8 cellular contexts compared by ENCODE assay signal in the genomic region with DNA sequence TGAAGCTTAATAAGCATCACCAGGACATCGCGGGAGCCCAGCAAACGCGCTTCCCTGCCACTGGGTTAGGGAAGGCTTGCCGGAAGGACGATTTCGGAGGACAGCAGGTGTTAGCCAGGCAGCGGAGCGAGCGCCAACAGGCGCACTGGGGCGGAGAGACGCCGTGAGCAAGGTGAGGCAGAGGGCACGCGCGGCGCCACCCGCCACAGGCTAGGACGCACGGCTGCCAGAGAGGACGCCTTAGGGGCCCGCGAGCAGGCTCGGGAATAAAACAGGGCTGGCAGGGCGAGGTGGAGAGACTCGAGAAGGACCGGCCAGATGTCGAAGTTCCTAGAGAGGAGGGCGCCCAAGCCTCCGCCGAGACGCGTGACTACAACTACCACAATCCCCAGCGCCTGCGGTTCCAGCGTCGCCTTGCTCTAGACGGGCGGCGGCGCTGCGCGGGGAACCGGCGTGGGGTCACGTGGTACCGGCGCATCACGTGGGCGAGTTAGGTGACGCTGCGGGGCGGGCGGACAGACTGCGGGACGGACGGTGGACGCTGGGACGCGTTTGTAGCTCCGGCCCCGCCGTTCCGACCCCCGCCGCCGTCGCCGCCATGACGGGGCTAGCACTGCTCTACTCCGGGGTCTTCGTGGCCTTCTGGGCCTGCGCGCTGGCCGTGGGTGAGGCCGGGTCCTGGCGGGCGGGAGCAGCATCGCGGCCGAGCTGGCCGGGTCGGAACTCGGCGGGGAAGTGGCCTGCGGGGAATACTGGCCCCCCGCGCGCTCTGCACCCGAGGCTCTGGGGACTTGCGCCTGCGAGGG.
A peak's percentile ranks its signal among the peaks of the same experiment; 100 is the strongest.
DNase-seq lines count a peak whose midpoint lies in the region; ATAC-seq lines count a peak whose summit lies in the region.

A gene (plus strand): TSS at position 518 of the 806 bp plus-strand sequence. CDS start 81 bp downstream, at position 599.

- peak within 1 kb of the TSS; percentile 96 for H3K9ac ChIP-seq in BLaER1

- ATAC-seq in GM19324 (IDR thresholded peaks at IDR 0.05; ENCODE audit: low FRiP score, unreplicated experiment) (peak; percentile 76), HG03460 (IDR thresholded peaks at IDR 0.05; ENCODE audit: unreplicated experiment) (peak; percentile 67)

- H4K20me1 ChIP-seq in BLaER1: peaks cover 52% of the 10 kb centered on the region

- peaks cover 53% of the 10 kb centered on the region for H3K4me1 ChIP-seq in BLaER1

- H3K9me3 ChIP-seq in BLaER1: no peaks in the 10 kb centered on the region

- H3K27me3 ChIP-seq in BLaER1 (no peaks in the 10 kb centered on the region), layer of hippocampus (ENCODE audit: control insufficient read depth, insufficient read depth, low read length) (no peaks in the 10 kb centered on the region)

- H3K27ac ChIP-seq in BLaER1 (peak within 1 kb of the TSS; percentile 94), cingulate gyrus (ENCODE audit: low read depth, low read length) (peak within 1 kb of the TSS; percentile 95), layer of hippocampus (ENCODE audit: low read depth, low read length) (peak within 1 kb of the TSS; percentile 88)

- peaks cover 53% of the 10 kb centered on the region for H3K36me3 ChIP-seq in BLaER1

- peak within 1 kb of the TSS; percentile 94 for H3K4me2 ChIP-seq in BLaER1

- DNase-seq in NCI-H526 (lab: John Stamatoyannopoulos, UW): peak; percentile 94 to 100
- DNase-seq in activated CD4-positive, alpha-beta T cell treated with anti-CD3 and anti-CD28 coated beads for 48 hours: peak; percentile 98
- peak; percentile 92 to 96 (median 94) for DNase-seq in stimulated activated CD4-positive, alpha-beta T cell treated with anti-CD3 and anti-CD28 coated beads, Interleukin-1b, Interleukin-23, amount 100 ng/mL, for 24 hours (ENCODE audit: low read depth in 4 of 4, low spot score in 1 of 4)

- H3K4me3 ChIP-seq in BLaER1: peak within 1 kb of the TSS; percentile 93

Comparison
In these comparisons a context has a peak if more than half of its experiments do, and no peak if none do; other contexts are left out.
1. Peak in every context shown above with its lines: DNase-seq, ATAC-seq, H3K4me3 ChIP-seq and H3K27ac ChIP-seq.